23 cellular contexts compared by ENCODE assay signal in the genomic region with DNA sequence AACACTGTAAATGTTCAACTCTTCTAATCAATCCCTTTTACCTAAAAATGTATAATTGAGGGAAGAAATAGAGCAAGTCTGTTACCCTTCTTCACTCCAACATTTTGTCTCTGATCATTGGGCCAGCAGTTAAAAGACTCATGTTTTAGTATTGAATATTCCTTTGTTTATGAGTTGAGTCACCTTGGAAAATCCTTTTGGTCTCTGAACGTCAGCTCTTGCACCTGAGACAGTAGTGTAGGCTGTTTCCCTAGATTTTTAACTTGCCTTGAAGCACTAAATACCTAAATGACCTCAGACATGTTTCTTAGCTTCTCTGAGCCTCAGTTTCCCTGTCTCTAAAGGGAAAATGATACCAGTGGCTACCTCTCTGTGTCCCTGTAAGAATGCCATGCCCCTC.
A peak's percentile ranks its signal among the peaks of the same experiment; 100 is the strongest.
DNase-seq lines count a peak whose midpoint lies in the region; ATAC-seq and TF ChIP-seq lines count a peak whose summit lies in the region.
"Had no signal": no experiment of that assay in that cellular context is flagged by ENCODE, and none has a peak within 500 bp of the region (broad histone marks: within the 10 kb centered on the region; RNA-seq: fewer than 3 reads in every experiment).

No MANE protein-coding gene starts in this region.

- no peak overlapping the region for H3K4me3 ChIP-seq in right atrium auricular region
- H3K4me3 ChIP-seq: BLaER1, GM12878 had no signal

- DNase-seq in M059J (ENCODE audit: low read depth) = peak; percentile 28
- DNase-seq in foreskin keratinocyte = peak; percentile 25 to 63
- DNase-seq in NCI-H524 treated with DMSO at 0.1 percent for 48 hours (lab: John Stamatoyannopoulos, UW) = no peak
- no peak for DNase-seq in right atrium auricular region (ENCODE audit: low spot score)
- DNase-seq in activated CD4-positive, alpha-beta T cell treated with anti-CD3 and anti-CD28 coated beads for 1 hour = no peak
- DNase-seq: 8988T; ACHN; BE2C; C1 segment of cervical spinal cord; CD4-positive, alpha-beta memory T cell; CD4-positive, CD25-positive, alpha-beta regulatory T cell; CD8-positive, alpha-beta memory T cell; COR-L47; DMS 273 treated with DMSO at 0.1 percent for 48 hours; DMS153; DMS53; DMS79; DND-41; EL; GDM1 had no signal

- TF ChIP-seq CTCF in VCaP (conservative IDR thresholded peaks at IDR 0.05) (no peak), foreskin keratinocyte (conservative IDR thresholded peaks at IDR 0.05) (no peak), right atrium auricular region (IDR thresholded peaks at IDR 0.05) (no peak)

- H3K27ac ChIP-seq in VCaP (peak overlapping the region; percentile 95), foreskin keratinocyte (peak overlapping the region; percentile 63), right atrium auricular region (no peak overlapping the region)
- H3K27ac ChIP-seq: BLaER1 had no signal

- H3K27me3 ChIP-seq in foreskin keratinocyte = no peaks in the 10 kb centered on the region
- H3K27me3 ChIP-seq in right atrium auricular region = no peaks in the 10 kb centered on the region
- H3K27me3 ChIP-seq: BE2C, BLaER1 had no signal

- no peaks in the 10 kb centered on the region for H3K36me3 ChIP-seq in right atrium auricular region
- H3K36me3 ChIP-seq: BE2C, BLaER1 had no signal

- peak; percentile 57 for ATAC-seq in foreskin keratinocyte
- ATAC-seq: GM12878 had no signal

- H3K4me1 ChIP-seq in foreskin keratinocyte (peaks cover 3% of the 10 kb centered on the region), right atrium auricular region (peaks cover 0 to 13% of the 10 kb centered on the region in 2 donors)
- H3K4me1 ChIP-seq: BLaER1 had no signal

- no peaks in the 10 kb centered on the region for H3K9me3 ChIP-seq in right atrium auricular region
- H3K9me3 ChIP-seq: BE2C, BLaER1 had no signal

Comparison
In these comparisons a context has a peak if more than half of its experiments do, and no peak if none do; other contexts are left out.
1. DNase-seq: peak in M059J (single experiment) and foreskin keratinocyte (2 of 2); none in NCI-H524 treated with DMSO at 0.1 percent for 48 hours (single experiment), right atrium auricular region (single experiment) and activated CD4-positive, alpha-beta T cell treated with anti-CD3 and anti-CD28 coated beads for 1 hour (single experiment).
2. H3K27ac ChIP-seq: peak in VCaP (single experiment) and foreskin keratinocyte (single experiment); none in right atrium auricular region (0 of 2).